ENCODE assay signal across 10 cellular contexts in the genomic region with DNA sequence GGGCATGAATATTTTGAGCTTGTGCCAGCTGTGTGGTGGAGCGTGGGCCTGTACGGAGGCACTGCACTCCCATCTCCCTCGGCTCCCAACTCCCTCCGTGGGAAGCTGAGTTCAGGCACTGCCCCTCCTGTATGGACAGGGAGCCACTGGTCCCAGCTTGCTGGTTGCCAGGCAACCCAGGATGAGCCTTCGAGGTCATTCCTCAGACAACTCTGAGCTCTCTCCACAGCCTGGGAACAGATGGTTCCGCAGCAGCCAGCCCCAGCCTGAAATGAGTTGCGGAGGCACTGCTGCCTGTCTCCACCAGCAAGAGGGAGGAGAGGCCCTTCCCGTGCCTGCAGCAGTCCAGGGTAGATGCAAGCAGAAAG. TPM values are rescaled to one million over a fixed set of nuclear protein-coding genes. Genes with fewer than 3 reads are reported as not detected.
DNase-seq lines count a peak whose midpoint lies in the region; ATAC-seq, FAIRE-seq and TF ChIP-seq lines count a peak whose summit lies in the region.
"Had no signal": no experiment of that assay in that cellular context is flagged by ENCODE, and none has a peak within 500 bp of the region (broad histone marks: within the 10 kb centered on the region; RNA-seq: fewer than 3 reads in every experiment).

No MANE protein-coding gene starts in this region.

- no peak for TF ChIP-seq CTCF in Panc1 (IDR thresholded peaks at IDR 0.05)
- no peak for TF ChIP-seq CTCF in pancreas (IDR thresholded peaks at IDR 0.05)
- TF ChIP-seq CTCF in colonic mucosa (IDR thresholded peaks at IDR 0.05): no peak

- in situ Hi-C loops in GM23248 (cut with MboI) (no loop called here), Panc1 (cut with HindIII; ENCODE audit: low pct_unique_long_range_greater_than_20kb, low sequenced_read_pairs) (no loop called here)

- H3K27me3 ChIP-seq in GM23248 (replicated peaks; ENCODE audit: insufficient read depth) (no peaks in the 10 kb centered on the region), Panc1 (ENCODE audit: control insufficient read depth, insufficient read depth, low read length) (no peaks in the 10 kb centered on the region), pancreas (no peaks in the 10 kb centered on the region), colonic mucosa (no peaks in the 10 kb centered on the region)

- H3K9ac ChIP-seq in GM23248 (no peak overlapping the region), colonic mucosa (ENCODE audit: low read depth in 2 of 2, low read length in 2 of 2) (no peak overlapping the region)

- CTCF ChIA-PET in Panc1 (lab: Charles Lee): no interaction called here

- no peak for FAIRE-seq in pancreas (lab: Jason Lieb, UNC)

- peaks cover 0 to 7% (median 2%) of the 10 kb centered on the region in 5 donors for H3K27me3 Mint-ChIP-seq in naive thymus-derived CD8-positive, alpha-beta T cell

- intact Hi-C loops in Panc1 (cut with micrococcal nuclease; ENCODE audit: unreplicated experiment): no loop called here
- intact Hi-C loops in pancreas (cut with DNase I): no loop called here
- intact Hi-C loops in colonic mucosa (cut with DNase I): no loop called here

- 20 to 22% methylated on average over 8 of the region's 8 CpGs for WGBS in GM23248 (ENCODE audit: low coverage in 1 of 2, low lambda C conversion rate in 2 of 2, missing lambda C conversion rate in 2 of 2), 2 experiments
- 59 to 71% methylated on average over 8 of the region's 8 CpGs for WGBS in pancreas, 2 donors

- H3K9me2 ChIP-seq in GM23248 (ENCODE audit: insufficient read depth): no peaks in the 10 kb centered on the region

- no peaks in the 10 kb centered on the region for H3K9me3 Mint-ChIP-seq in naive thymus-derived CD8-positive, alpha-beta T cell

- no peaks in the 10 kb centered on the region for H3K36me3 Mint-ChIP-seq in naive thymus-derived CD8-positive, alpha-beta T cell

- peak; percentile 41; the same call in 1 of the 2 replicates for ATAC-seq in Panc1
- ATAC-seq in pancreas: peak; percentile 8 to 83 (median 56)
- no peak for ATAC-seq in naive thymus-derived CD8-positive, alpha-beta T cell
- ATAC-seq in GM21390 (IDR thresholded peaks at IDR 0.05; ENCODE audit: unreplicated experiment): no peak

- no TSS peak for BruUV-seq in Panc1 (replicated peaks; lab: Mats Ljungman, UMichigan)

- H3K9me3 ChIP-seq in GM23248 (ENCODE audit: low read depth) (no peaks in the 10 kb centered on the region), Panc1 (ENCODE audit: control insufficient read depth, insufficient read depth, low read depth, low read length) (no peaks in the 10 kb centered on the region), pancreas (no peaks in the 10 kb centered on the region), colonic mucosa (no peaks in the 10 kb centered on the region)

- no peak overlapping the region for H3K4me3 Mint-ChIP-seq in naive thymus-derived CD8-positive, alpha-beta T cell

- no peaks in the 10 kb centered on the region for H4K20me1 ChIP-seq in GM23248 (ENCODE audit: insufficient read depth)

- no peaks in the 10 kb centered on the region for H3F3A ChIP-seq in GM23248 (ENCODE audit: insufficient read depth)

- H3K79me2 ChIP-seq in GM23248 (ENCODE audit: insufficient read depth): no peaks in the 10 kb centered on the region

- no peaks in the 10 kb centered on the region for H3K36me3 ChIP-seq in GM23248 (ENCODE audit: low read depth)
- no peaks in the 10 kb centered on the region for H3K36me3 ChIP-seq in Panc1 (ENCODE audit: control insufficient read depth, insufficient read depth, low read length)
- H3K36me3 ChIP-seq in pancreas: no peaks in the 10 kb centered on the region
- no peaks in the 10 kb centered on the region for H3K36me3 ChIP-seq in colonic mucosa

- H3K4me3 ChIP-seq in GM23248: no peak overlapping the region
- no peak overlapping the region for H3K4me3 ChIP-seq in Panc1 (ENCODE audit: low read depth in 2 of 2, low read length in 2 of 2)
- H3K4me3 ChIP-seq in pancreas: no peak overlapping the region
- no peak overlapping the region for H3K4me3 ChIP-seq in colonic mucosa

- H3K4me1 Mint-ChIP-seq in naive thymus-derived CD8-positive, alpha-beta T cell: no peaks in the 10 kb centered on the region

- H2AFZ ChIP-seq in GM23248: no peak overlapping the region

- no peak overlapping the region for H3K27ac ChIP-seq in GM23248
- no peak overlapping the region for H3K27ac ChIP-seq in Panc1 (ENCODE audit: low read length)
- no peak overlapping the region for H3K27ac ChIP-seq in pancreas
- no peak overlapping the region for H3K27ac ChIP-seq in colonic mucosa

- POLR2A ChIA-PET in Panc1 (lab: Charles Lee): no interaction called here
- POLR2A ChIA-PET in naive thymus-derived CD8-positive, alpha-beta T cell (lab: Charles Lee): no interaction called here

- DNase-seq in GM23248 (peak; percentile 63), Panc1 (ENCODE audit: low read depth, low spot score) (no peak), fibroblast of the conjunctiva (ENCODE audit: low read depth) (peak; percentile 10), pancreas (peak in 4 of 6 donors; percentile 15 to 27 (median 17)), colonic mucosa (no peak)
- DNase-seq in stimulated activated CD4-positive, alpha-beta T cell treated with anti-CD3 and anti-CD28 coated beads, Interleukin-1b, Interleukin-23, amount 100 ng/mL, for 48 hours: no peak
- no peak for DNase-seq in naive thymus-derived CD8-positive, alpha-beta T cell
- DNase-seq: activated CD4-positive, CD25-positive, alpha-beta regulatory T cell treated with anti-CD3 and anti-CD28 coated beads, Interleukin-2, amount 50 U/mL, for 72 hours; NCI-H774 had no signal

- H3K4me2 ChIP-seq in GM23248 (ENCODE audit: unreplicated experiment): no peak overlapping the region

- no peaks in the 10 kb centered on the region for H3K4me1 ChIP-seq in GM23248 (ENCODE audit: insufficient read depth)
- H3K4me1 ChIP-seq in Panc1 (ENCODE audit: control insufficient read depth, insufficient read depth, low read length): peaks cover 4% of the 10 kb centered on the region; the same call in 1 of the 2 replicates
- no peaks in the 10 kb centered on the region for H3K4me1 ChIP-seq in pancreas
- H3K4me1 ChIP-seq in colonic mucosa: no peaks in the 10 kb centered on the region

- no peak overlapping the region for H3K27ac Mint-ChIP-seq in naive thymus-derived CD8-positive, alpha-beta T cell

RNA-seq across cellular contexts. Expression of a gene that starts 58.4 kb away (rescaled TPM):
- total RNA-seq in GM23248 (2014; rRNA removed; shearing (Covaris generic)): 0.76 and 0.89 TPM in 2 replicates
- 1.2 TPM in 2 replicates for polyA plus RNA-seq in GM23248 (2016; fragmentation: Nextera tagmentation; extraction: Ambion mirVana)
- 12.6 TPM for total RNA-seq in Panc1 (2021; ENCODE audit: unreplicated experiment)
- polyA plus RNA-seq in Panc1 (2012; ENCODE audit: insufficient read length): 9.5 TPM
- 1 to 10 TPM in 1 of 6 donors, under 1 TPM in 5; 0.08 to 2.0 (median 0.61) TPM for total RNA-seq in pancreas
- 1 to 10 TPM; 1.3 to 3.3 TPM for polyA plus RNA-seq in pancreas
- total RNA-seq in colonic mucosa: 1 to 10 TPM; 1.0 to 3.8 TPM
- total RNA-seq in naive thymus-derived CD8-positive, alpha-beta T cell: not detected
- polyA plus RNA-seq in naive thymus-derived CD8-positive, alpha-beta T cell: not detected

Comparison
In these comparisons a context has a peak if more than half of its experiments do, and no peak if none do; other contexts are left out.
1. DNase-seq: peak in GM23248 (single experiment), fibroblast of the conjunctiva (single experiment) and pancreas (4 of 6); none in Panc1 (single experiment), colonic mucosa (single experiment), stimulated activated CD4-positive, alpha-beta T cell treated with anti-CD3 and anti-CD28 coated beads, Interleukin-1b, Interleukin-23, amount 100 ng/mL, for 48 hours (single experiment) and naive thymus-derived CD8-positive, alpha-beta T cell (0 of 10).
2. ATAC-seq: peak in Panc1 (single experiment) and pancreas (4 of 4); none in naive thymus-derived CD8-positive, alpha-beta T cell (0 of 2) and GM21390 (single experiment).